8 cellular contexts compared by ENCODE assay signal in the genomic region with DNA sequence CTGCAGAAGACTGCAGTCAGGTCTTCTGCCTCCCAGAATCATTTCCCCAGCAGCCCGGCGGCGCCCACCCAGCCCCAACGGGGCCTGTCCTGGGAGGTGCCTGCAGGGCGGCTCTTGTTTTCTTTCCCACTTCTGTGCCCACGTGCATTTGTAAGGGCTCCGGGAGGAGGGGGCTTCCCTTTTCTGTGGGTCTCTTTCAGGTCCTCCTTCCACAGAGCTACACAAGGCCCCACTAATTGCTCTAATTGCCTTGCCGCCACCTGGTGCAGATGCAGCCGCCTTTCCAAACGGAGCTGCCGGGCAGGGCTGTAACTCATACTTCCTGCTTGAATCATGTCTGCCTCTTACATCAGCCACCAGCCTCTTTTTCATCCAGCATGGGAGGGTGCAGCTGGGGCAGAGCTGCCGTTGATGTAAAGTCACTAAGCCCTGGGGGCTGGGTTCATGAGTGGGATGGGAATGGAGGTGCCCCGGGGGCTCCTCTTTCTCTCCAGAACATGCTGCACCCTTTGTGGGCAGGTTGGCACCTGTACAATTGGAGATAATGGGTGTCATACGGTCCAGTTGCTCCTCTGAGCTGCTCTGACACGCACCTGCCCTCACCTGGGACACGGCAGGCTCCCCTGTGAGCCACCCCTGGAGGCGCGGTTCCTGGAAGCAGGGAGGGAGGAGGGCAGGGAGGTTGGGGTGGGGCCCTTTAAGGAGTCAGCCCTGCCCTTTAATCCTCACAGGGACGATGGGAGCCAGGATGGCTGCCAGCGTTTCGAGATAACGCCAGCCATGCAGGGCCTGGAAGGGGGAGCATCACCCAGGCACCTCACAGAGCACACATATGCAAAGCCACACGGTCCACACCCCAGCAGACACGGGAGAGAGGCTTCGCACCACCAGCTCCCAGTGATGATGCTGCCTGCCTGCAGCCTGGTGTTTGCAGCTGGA. TPM values are rescaled to one million over a fixed set of nuclear protein-coding genes. Genes with fewer than 3 reads are reported as not detected.
DNase-seq lines count a peak whose midpoint lies in the region; ATAC-seq and TF ChIP-seq lines count a peak whose summit lies in the region.

No MANE protein-coding gene starts in this region.

- H3K27ac Mint-ChIP-seq in GM23338 (no peak overlapping the region), endodermal cell (peak overlapping the region; percentile 20), naive B cell (peak overlapping the region; percentile 59 to 91 (median 76))

- no peaks in the 10 kb centered on the region for H3K9me3 ChIP-seq in endodermal cell (ENCODE audit: control insufficient read depth, low read length)
- H3K9me3 ChIP-seq in thoracic aorta = no peaks in the 10 kb centered on the region

- H3K27me3 ChIP-seq in GM23338 (ENCODE audit: insufficient read depth) (no peaks in the 10 kb centered on the region), endodermal cell (ENCODE audit: control insufficient read depth, insufficient read depth, low read length, poor library complexity, severe bottlenecking) (no peaks in the 10 kb centered on the region), thoracic aorta (replicated peaks; ENCODE audit: insufficient read depth) (no peaks in the 10 kb centered on the region)

- no peaks in the 10 kb centered on the region for H3K9me2 ChIP-seq in GM23338 (ENCODE audit: insufficient read depth)

- peak overlapping the region; percentile 14; the same call in 1 of the 2 replicates for H3K4me2 ChIP-seq in GM23338

- no peak overlapping the region for H3K27ac ChIP-seq in GM23338 (ENCODE audit: low read depth)
- H3K27ac ChIP-seq in endodermal cell (ENCODE audit: low read depth, low read length) = peak overlapping the region; percentile 84
- H3K27ac ChIP-seq in thoracic aorta = no peak overlapping the region

- H3K4me1 Mint-ChIP-seq in GM23338 (peaks cover 12% of the 10 kb centered on the region), endodermal cell (no peaks in the 10 kb centered on the region), naive B cell (peaks cover 43 to 64% (median 60%) of the 10 kb centered on the region in 3 donors)

- H3K36me3 ChIP-seq in GM23338 (ENCODE audit: insufficient read depth) = no peaks in the 10 kb centered on the region
- H3K36me3 ChIP-seq in endodermal cell (ENCODE audit: control insufficient read depth, insufficient read depth, low read length) = no peaks in the 10 kb centered on the region
- no peaks in the 10 kb centered on the region for H3K36me3 ChIP-seq in thoracic aorta

- H3K9ac ChIP-seq in endodermal cell (ENCODE audit: extremely low read depth, low read length, poor library complexity, severe bottlenecking) = no peak overlapping the region

- DNase-seq in ACHN = peak; percentile 90
- DNase-seq in GM23338 (ENCODE audit: low spot score) = no peak
- peak; percentile 22 for DNase-seq in NCI-H524 treated with DMSO at 0.1 percent for 48 hours (lab: John Stamatoyannopoulos, UW)
- DNase-seq in activated CD4-positive, alpha-beta T cell treated with anti-CD3 and anti-CD28 coated beads, Interleukin-2, amount 50 U/mL, for 48 hours = peak; percentile 58 to 66
- peak; percentile 75 for DNase-seq in endodermal cell
- DNase-seq in naive B cell = peak; percentile 56
- peak; percentile 16 for DNase-seq in thoracic aorta (ENCODE audit: low spot score)
- no peak for DNase-seq in NCI-H446 (lab: John Stamatoyannopoulos, UW)

- H3K36me3 Mint-ChIP-seq in GM23338 (ENCODE audit: low read depth) (no peaks in the 10 kb centered on the region), endodermal cell (ENCODE audit: low read depth) (no peaks in the 10 kb centered on the region), naive B cell (no peaks in the 10 kb centered on the region)

- H3K4me1 ChIP-seq in GM23338 (ENCODE audit: insufficient read depth) (peaks cover 8% of the 10 kb centered on the region; the same call in 1 of the 2 replicates), endodermal cell (ENCODE audit: control insufficient read depth, insufficient read depth, low read length) (no peaks in the 10 kb centered on the region), thoracic aorta (ENCODE audit: control insufficient read depth in 1 of 2, low read depth in 2 of 2) (peaks cover 5 to 16% of the 10 kb centered on the region in 2 donors)

- peaks cover 7% of the 10 kb centered on the region for H3K27me3 Mint-ChIP-seq in GM23338 (ENCODE audit: insufficient read depth, low read depth, poor library complexity)
- H3K27me3 Mint-ChIP-seq in endodermal cell (ENCODE audit: insufficient read depth) = no peaks in the 10 kb centered on the region
- H3K27me3 Mint-ChIP-seq in naive B cell = peaks cover 0 to 17% (median 11%) of the 10 kb centered on the region in 3 donors

- peak; percentile 45 for ATAC-seq in GM23338
- ATAC-seq in naive B cell (ENCODE audit: low read depth in 2 of 2) = peak; percentile 40 to 42
- ATAC-seq in thoracic aorta (ENCODE audit: insufficient number of reproducible peaks, low FRiP score, low read depth) = no peak

- H3F3A ChIP-seq in GM23338 (replicated peaks; ENCODE audit: low read depth) = no peaks in the 10 kb centered on the region

- H3K4me3 Mint-ChIP-seq in GM23338 (peak overlapping the region; percentile 5; the same call in 1 of the 3 replicates), endodermal cell (no peak overlapping the region), naive B cell (peak overlapping the region; percentile 2 to 87 (median 69))

- in situ Hi-C loops in ACHN (cut with HindIII; ENCODE audit: low pct_ligation_motif_present, low pct_unique_long_range_greater_than_20kb, low sequenced_read_pairs) = no loop called here

- H3K79me2 ChIP-seq in GM23338 (replicated peaks; ENCODE audit: insufficient read depth) = no peaks in the 10 kb centered on the region

- WGBS in endodermal cell (ENCODE audit: insufficient coverage in 1 of 2, insufficient read length in 1 of 2), 2 experiments = 71 to 81% methylated on average over 13 to 25 of the region's 25 CpGs

- H3K9me3 Mint-ChIP-seq in GM23338 (peaks cover 5% of the 10 kb centered on the region; the same call in 2 of the 3 replicates), endodermal cell (no peaks in the 10 kb centered on the region), naive B cell (peaks cover 0 to 2% (median 0%) of the 10 kb centered on the region in 7 donors)

- no peaks in the 10 kb centered on the region for H4K20me1 ChIP-seq in GM23338 (replicated peaks; ENCODE audit: insufficient read depth)

- TF ChIP-seq CTCF in GM23338 (conservative IDR thresholded peaks at IDR 0.05; ENCODE audit: low read depth in 2 of 2) = no peak
- TF ChIP-seq CTCF in endodermal cell (conservative IDR thresholded peaks at IDR 0.05) = no peak
- no peak for TF ChIP-seq CTCF in thoracic aorta (IDR thresholded peaks at IDR 0.05)

- H3K4me3 ChIP-seq in GM23338 = no peak overlapping the region
- no peak overlapping the region for H3K4me3 ChIP-seq in endodermal cell (ENCODE audit: low read length)
- H3K4me3 ChIP-seq in thoracic aorta = peak overlapping the region; percentile 70

- H2AFZ ChIP-seq in GM23338 = peak overlapping the region; percentile 96

TF ChIP-seq in GM23338, 12 proteins besides CTCF, POLR2A, EP300 and RAD21:
- no peak for TF ChIP-seq CREB1 (CRISPR knock-in tag; IDR thresholded peaks at IDR 0.05; ENCODE audit: low read depth)
- no peak for TF ChIP-seq NANOG (IDR thresholded peaks at IDR 0.05; ENCODE audit: borderline replicate concordance)
- no peak for TF ChIP-seq ZNF114 (CRISPR knock-in tag; IDR thresholded peaks at IDR 0.05)
- TF ChIP-seq, protein P1, sequence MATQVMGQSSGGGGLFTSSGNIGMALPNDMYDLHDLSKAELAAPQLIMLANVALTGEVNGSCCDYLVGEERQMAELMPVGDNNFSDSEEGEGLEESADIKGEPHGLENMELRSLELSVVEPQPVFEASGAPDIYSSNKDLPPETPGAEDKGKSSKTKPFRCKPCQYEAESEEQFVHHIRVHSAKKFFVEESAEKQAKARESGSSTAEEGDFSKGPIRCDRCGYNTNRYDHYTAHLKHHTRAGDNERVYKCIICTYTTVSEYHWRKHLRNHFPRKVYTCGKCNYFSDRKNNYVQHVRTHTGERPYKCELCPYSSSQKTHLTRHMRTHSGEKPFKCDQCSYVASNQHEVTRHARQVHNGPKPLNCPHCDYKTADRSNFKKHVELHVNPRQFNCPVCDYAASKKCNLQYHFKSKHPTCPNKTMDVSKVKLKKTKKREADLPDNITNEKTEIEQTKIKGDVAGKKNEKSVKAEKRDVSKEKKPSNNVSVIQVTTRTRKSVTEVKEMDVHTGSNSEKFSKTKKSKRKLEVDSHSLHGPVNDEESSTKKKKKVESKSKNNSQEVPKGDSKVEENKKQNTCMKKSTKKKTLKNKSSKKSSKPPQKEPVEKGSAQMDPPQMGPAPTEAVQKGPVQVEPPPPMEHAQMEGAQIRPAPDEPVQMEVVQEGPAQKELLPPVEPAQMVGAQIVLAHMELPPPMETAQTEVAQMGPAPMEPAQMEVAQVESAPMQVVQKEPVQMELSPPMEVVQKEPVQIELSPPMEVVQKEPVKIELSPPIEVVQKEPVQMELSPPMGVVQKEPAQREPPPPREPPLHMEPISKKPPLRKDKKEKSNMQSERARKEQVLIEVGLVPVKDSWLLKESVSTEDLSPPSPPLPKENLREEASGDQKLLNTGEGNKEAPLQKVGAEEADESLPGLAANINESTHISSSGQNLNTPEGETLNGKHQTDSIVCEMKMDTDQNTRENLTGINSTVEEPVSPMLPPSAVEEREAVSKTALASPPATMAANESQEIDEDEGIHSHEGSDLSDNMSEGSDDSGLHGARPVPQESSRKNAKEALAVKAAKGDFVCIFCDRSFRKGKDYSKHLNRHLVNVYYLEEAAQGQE (IDR thresholded peaks at IDR 0.05; ENCODE audit: unreplicated experiment) = no peak
- no peak for TF ChIP-seq POLR2AphosphoS5 (IDR thresholded peaks at IDR 0.05; ENCODE audit: low read depth)
- no peak for TF ChIP-seq EZH2phosphoT487 (IDR thresholded peaks at IDR 0.05; ENCODE audit: unreplicated experiment)
TF ChIP-seq in GM23338: peak in this region for 0.

RNA-seq across cellular contexts. Expression of a gene that starts 41.1 kb away (rescaled TPM):
- 36.5 and 41.1 TPM in 2 replicates for total RNA-seq in GM23338 (2014; rRNA removed; shearing (Covaris generic))
- polyA plus RNA-seq in GM23338 (2016; fragmentation: Nextera tagmentation; extraction: Ambion mirVana) (23.0 and 25.2 TPM in 2 replicates), naive B cell (ENCODE audit: low read depth in 6 of 6) (10 to 100 TPM; 15.9 to 25.5 (median 20.0) TPM)
- total RNA-seq in endodermal cell (10 to 100 TPM; 52.8 to 58.8 TPM), thoracic aorta (10 to 100 TPM; 33.4 to 61.4 TPM)
- 26.9 TPM for polyA plus RNA-seq in endodermal cell (2013, experiment 1 of 2)
- polyA plus RNA-seq in endodermal cell (2013, experiment 2 of 2) = 23.6 TPM

Comparison
In these comparisons a context has a peak if more than half of its experiments do, and no peak if none do; other contexts are left out.
1. DNase-seq: peak in ACHN (single experiment), NCI-H524 treated with DMSO at 0.1 percent for 48 hours (single experiment), activated CD4-positive, alpha-beta T cell treated with anti-CD3 and anti-CD28 coated beads, Interleukin-2, amount 50 U/mL, for 48 hours (2 of 2), endodermal cell (single experiment), naive B cell (single experiment) and thoracic aorta (single experiment); none in GM23338 (single experiment) and NCI-H446 (0 of 2).